ENCODE assay signal across 1 cellular context in genomic region chr10:34768261-34768971, GRCh38.
TF ChIP-seq lines count a peak whose summit lies in the region.

No MANE protein-coding gene starts in this region.

TF ChIP-seq in IMR-90, 13 proteins besides CTCF, POLR2A, EP300 and RAD21 (continued from another document):
- no peak for TF ChIP-seq ELK1 (IDR thresholded peaks at IDR 0.05; ENCODE audit: borderline replicate concordance, low read depth, low read length)
- TF ChIP-seq SMC3 (IDR thresholded peaks at IDR 0.05; ENCODE audit: low read depth, low read length), result no peak
- no peak for TF ChIP-seq CEBPB (IDR thresholded peaks at IDR 0.05; ENCODE audit: low read depth, low read length)
- no peak for TF ChIP-seq RCOR1 (IDR thresholded peaks at IDR 0.05; ENCODE audit: insufficient replicate concordance, low read length)
- no peak for TF ChIP-seq MAFK (IDR thresholded peaks at IDR 0.05; ENCODE audit: low read depth, low read length)
- TF ChIP-seq FOS (IDR thresholded peaks at IDR 0.05; ENCODE audit: low read depth, low read length), result no peak
- no peak for TF ChIP-seq USF2 (IDR thresholded peaks at IDR 0.05; ENCODE audit: low read depth, low read length)
- no peak for TF ChIP-seq NFE2L2 (IDR thresholded peaks at IDR 0.05; ENCODE audit: low read depth, low read length)
- TF ChIP-seq RFX5 (IDR thresholded peaks at IDR 0.05; ENCODE audit: low read depth, low read length), result no peak
